Comparison of ENCODE assay signal across 8 cellular contexts in genomic region chr4:83455300-83456183, GRCh38. TPM values are rescaled to one million over a fixed set of nuclear protein-coding genes. Genes with fewer than 3 reads are reported as not detected.
DNase-seq lines count a peak whose midpoint lies in the region; ATAC-seq and TF ChIP-seq lines count a peak whose summit lies in the region.

TSS of gene HELQ (minus strand) at chr4:83455823. CDS start at chr4:83455693, 130 bp downstream.
TSS of gene MRPS18C (plus strand) at chr4:83456058. CDS start at chr4:83456078, 20 bp downstream.

- CTCF ChIA-PET in PC-3 (lab: Charles Lee): no interaction called here

- peak; percentile 96 for ATAC-seq in GM21619 (IDR thresholded peaks at IDR 0.05; ENCODE audit: unreplicated experiment)
- peak; percentile 93 for ATAC-seq in PC-3
- peak; percentile 98 for ATAC-seq in mucosa of descending colon

- H3K4me1 ChIP-seq in PC-3 (ENCODE audit: insufficient read depth, low read length) (peaks cover 11% of the 10 kb centered on the region), mucosa of descending colon (ENCODE audit: low read depth) (peaks cover 6% of the 10 kb centered on the region)

- H2AFZ ChIP-seq in PC-3 (ENCODE audit: low read length): peak within 1 kb of the TSS; percentile 95

- no peaks in the 10 kb centered on the region for H3F3A ChIP-seq in PC-3 (ENCODE audit: low read length, unreplicated experiment)

- H3K9me2 ChIP-seq in PC-3 (replicated peaks; ENCODE audit: low read length): no peaks in the 10 kb centered on the region

- no peaks in the 10 kb centered on the region for H3K27me3 ChIP-seq in PC-3 (ENCODE audit: low read length)

- H3K9me3 ChIP-seq in PC-3 (ENCODE audit: low read length): no peaks in the 10 kb centered on the region
- no peaks in the 10 kb centered on the region for H3K9me3 ChIP-seq in mucosa of descending colon

- BruUV-seq in PC-3 (replicated peaks; lab: Mats Ljungman, UMichigan): TSS peak; percentile 76

- H3K4me3 ChIP-seq in Jurkat, Clone E6-1 (ENCODE audit: low read length): peak within 1 kb of the TSS; percentile 82
- peak within 1 kb of the TSS; percentile 88 for H3K4me3 ChIP-seq in PC-3 (ENCODE audit: low read length)
- peak within 1 kb of the TSS; percentile 77 for H3K4me3 ChIP-seq in mucosa of descending colon

- TF ChIP-seq CTCF in PC-3 (conservative IDR thresholded peaks at IDR 0.05; ENCODE audit: low read depth, low read length): no peak; the same call in 1 of the 2 replicates
- TF ChIP-seq CTCF in mucosa of descending colon (IDR thresholded peaks at IDR 0.05): no peak

- H3K36me3 ChIP-seq in PC-3 (ENCODE audit: low read depth, low read length) (peaks cover 20% of the 10 kb centered on the region), mucosa of descending colon (ENCODE audit: low read depth) (no peaks in the 10 kb centered on the region)

- DNase-seq in DMS53 treated with DMSO at 0.1 percent for 48 hours (lab: John Stamatoyannopoulos, UW; ENCODE audit: unreplicated experiment) (peak; percentile 93), PC-3 (peak; percentile 97), activated T-cell treated with anti-CD3 and anti-CD28 coated beads for 48 hours (ENCODE audit: low read depth) (peak; percentile 88), epithelial cell of prostate (ENCODE audit: low read depth, low spot score) (peak; percentile 83), mucosa of descending colon (peak; percentile 93 to 97 (median 97))
- peak; percentile 99 for DNase-seq in Jurkat, Clone E6-1 (ENCODE audit: low read depth, low spot score)
- peak; percentile 91 for DNase-seq in stimulated activated CD8-positive, alpha-beta memory T cell treated with anti-CD3 and anti-CD28 coated beads, Interleukin-4, amount 100 ng/mL, for 24 hours (ENCODE audit: low read depth)

- H4K20me1 ChIP-seq in PC-3 (ENCODE audit: low read length): no peaks in the 10 kb centered on the region

- peak within 1 kb of the TSS; percentile 90 for H3K4me2 ChIP-seq in PC-3 (ENCODE audit: low read length)

- peak within 1 kb of the TSS; percentile 73 for H3K27ac ChIP-seq in PC-3 (ENCODE audit: low read length)
- peak within 1 kb of the TSS; percentile 74 for H3K27ac ChIP-seq in epithelial cell of prostate

- POLR2A ChIA-PET in PC-3 (lab: Charles Lee; ENCODE audit: unreplicated experiment): interaction anchor here (0.6 to 0.7 kb wide), 2 partner anchors 17 to 27 kb away, joined by 4 to 7 read pairs; no protein-coding TSS in a partner anchor

- H3K9ac ChIP-seq in PC-3 (ENCODE audit: low read length): peak within 1 kb of the TSS; percentile 93

- H3K79me2 ChIP-seq in PC-3 (ENCODE audit: low read length): peaks cover 55% of the 10 kb centered on the region

- intact Hi-C loops in PC-3 (cut with micrococcal nuclease) (no loop called here), mucosa of descending colon (cut with DNase I, micrococcal nuclease) (no loop called here)

RNA-seq across cellular contexts. Expression of gene HELQ, which starts in this region (rescaled TPM):
- polyA plus RNA-seq in Jurkat, Clone E6-1 (2012; ENCODE audit: insufficient read depth, insufficient read length): 15.0 TPM
- total RNA-seq in PC-3 (2014; rRNA removed) (7.3 and 10.5 TPM in 2 replicates), mucosa of descending colon (10 to 100 TPM; 10.8 to 17.2 (median 12.2) TPM)

RNA-seq across cellular contexts. Expression of gene MRPS18C, which starts in this region (rescaled TPM):
- 254 TPM for polyA plus RNA-seq in Jurkat, Clone E6-1 (2012; ENCODE audit: insufficient read depth, insufficient read length)
- total RNA-seq in PC-3 (2014; rRNA removed): 54.4 and 57.6 TPM in 2 replicates
- 10 to 100 TPM; 28.9 to 47.8 (median 36.2) TPM for total RNA-seq in mucosa of descending colon

Comparison
In these comparisons a context has a peak if more than half of its experiments do, and no peak if none do; other contexts are left out.
1. Peak in every context shown above with its lines: DNase-seq, ATAC-seq, H3K4me3 ChIP-seq and H3K27ac ChIP-seq.